In genomic region chr11:74929431-74930363, GRCh38 we compare ENCODE assay signal across 8 cellular contexts. TPM values are rescaled to one million over a fixed set of nuclear protein-coding genes. Genes with fewer than 3 reads are reported as not detected.
A peak's percentile ranks its signal among the peaks of the same experiment; 100 is the strongest.
DNase-seq lines count a peak whose midpoint lies in the region; ATAC-seq and TF ChIP-seq lines count a peak whose summit lies in the region.

No MANE protein-coding gene starts in this region.

- no peaks in the 10 kb centered on the region for H4K20me1 ChIP-seq in OCI-LY3 (ENCODE audit: insufficient read depth, low read length)

- H3K27me3 Mint-ChIP-seq in natural killer cell treated with Interleukin-12 subunit alpha and Interleukin-12 subunit beta and Interleukin-15 and Interleukin-18, amount 100 ng/mL, for 72 hours: no peaks in the 10 kb centered on the region
- H3K27me3 Mint-ChIP-seq in stimulated activated naive CD8-positive, alpha-beta T cell treated with anti-CD3 and anti-CD28 coated beads, Interleukin-15, amount 100 ng/mL, for 72 hours: no peaks in the 10 kb centered on the region

- TF ChIP-seq CTCF in OCI-LY3 (IDR thresholded peaks at IDR 0.05; ENCODE audit: low read depth, low read length) (peak; percentile 99), esophagus squamous epithelium (IDR thresholded peaks at IDR 0.05) (peak; percentile 59 to 88 (median 82))

- H3K27ac ChIP-seq in OCI-LY3 (ENCODE audit: low read length): no peak overlapping the region
- H3K27ac ChIP-seq in esophagus squamous epithelium: no peak overlapping the region

- TF ChIP-seq POLR2A in esophagus squamous epithelium (IDR thresholded peaks at IDR 0.05): no peak

- no peak overlapping the region for H3K27ac Mint-ChIP-seq in natural killer cell treated with Interleukin-12 subunit alpha and Interleukin-12 subunit beta and Interleukin-15 and Interleukin-18, amount 100 ng/mL, for 72 hours
- H3K27ac Mint-ChIP-seq in stimulated activated naive CD8-positive, alpha-beta T cell treated with anti-CD3 and anti-CD28 coated beads, Interleukin-15, amount 100 ng/mL, for 72 hours: no peak overlapping the region

- H3K4me2 ChIP-seq in OCI-LY3 (ENCODE audit: low read length): no peak overlapping the region

- no peaks in the 10 kb centered on the region for H3K79me2 ChIP-seq in OCI-LY3 (ENCODE audit: low read length)

- no peaks in the 10 kb centered on the region for H3K9me3 Mint-ChIP-seq in natural killer cell treated with Interleukin-12 subunit alpha and Interleukin-12 subunit beta and Interleukin-15 and Interleukin-18, amount 100 ng/mL, for 72 hours
- no peaks in the 10 kb centered on the region for H3K9me3 Mint-ChIP-seq in stimulated activated naive CD8-positive, alpha-beta T cell treated with anti-CD3 and anti-CD28 coated beads, Interleukin-15, amount 100 ng/mL, for 72 hours

- H2AFZ ChIP-seq in OCI-LY3 (ENCODE audit: low read depth, low read length): no peak overlapping the region

- no peak overlapping the region for H3K4me3 Mint-ChIP-seq in natural killer cell treated with Interleukin-12 subunit alpha and Interleukin-12 subunit beta and Interleukin-15 and Interleukin-18, amount 100 ng/mL, for 72 hours
- H3K4me3 Mint-ChIP-seq in stimulated activated naive CD8-positive, alpha-beta T cell treated with anti-CD3 and anti-CD28 coated beads, Interleukin-15, amount 100 ng/mL, for 72 hours: no peak overlapping the region

- H3K9ac ChIP-seq in OCI-LY3 (ENCODE audit: low read length): no peak overlapping the region

- H3K27me3 ChIP-seq in OCI-LY3 (ENCODE audit: low read depth, low read length): no peaks in the 10 kb centered on the region
- H3K27me3 ChIP-seq in esophagus squamous epithelium: no peaks in the 10 kb centered on the region

- H3K4me3 ChIP-seq in OCI-LY3 (ENCODE audit: low read length): no peak overlapping the region
- H3K4me3 ChIP-seq in esophagus squamous epithelium: no peak overlapping the region

- WGBS in esophagus squamous epithelium, 2 donors: 52 to 55% methylated on average over 8 of the region's 8 CpGs

- H3K36me3 ChIP-seq in OCI-LY3 (replicated peaks; ENCODE audit: low read depth, low read length) (peaks cover 12% of the 10 kb centered on the region), esophagus squamous epithelium (peaks cover 0 to 90% (median 0%) of the 10 kb centered on the region in 3 donors)

- intact Hi-C loops in esophagus squamous epithelium (cut with DNase I): loop anchor here (5.0 to 10.0 kb wide), 3 partner anchors 103 to 315 kb away; partner anchors contain the start of gene TPBGL

- DNase-seq in AG08395 (ENCODE audit: low spot score) (peak; percentile 77), KG1 (lab: John Stamatoyannopoulos, UW) (peak; percentile 81), activated T-cell treated with anti-CD3 and anti-CD28 coated beads for 4 hours (peak; percentile 66), esophagus squamous epithelium (lab: John Stamatoyannopoulos, UW) (peak; percentile 25)
- DNase-seq in natural killer cell treated with Interleukin-12 subunit alpha and Interleukin-12 subunit beta and Interleukin-15 and Interleukin-18, amount 100 ng/mL, for 72 hours (ENCODE audit: low spot score): peak; percentile 81
- DNase-seq in stimulated activated naive CD8-positive, alpha-beta T cell treated with anti-CD3 and anti-CD28 coated beads, Interleukin-15, amount 100 ng/mL, for 72 hours: peak; percentile 62

- no peaks in the 10 kb centered on the region for H3K4me1 ChIP-seq in OCI-LY3 (ENCODE audit: low read length)
- H3K4me1 ChIP-seq in esophagus squamous epithelium: no peaks in the 10 kb centered on the region

- peaks cover 26 to 45% of the 10 kb centered on the region in 2 donors for H3K4me1 Mint-ChIP-seq in natural killer cell treated with Interleukin-12 subunit alpha and Interleukin-12 subunit beta and Interleukin-15 and Interleukin-18, amount 100 ng/mL, for 72 hours (ENCODE audit: low read depth in 2 of 2)
- peaks cover 16% of the 10 kb centered on the region for H3K4me1 Mint-ChIP-seq in stimulated activated naive CD8-positive, alpha-beta T cell treated with anti-CD3 and anti-CD28 coated beads, Interleukin-15, amount 100 ng/mL, for 72 hours

- H3K9me3 ChIP-seq in OCI-LY3 (ENCODE audit: insufficient read depth, low read length) (no peaks in the 10 kb centered on the region), esophagus squamous epithelium (no peaks in the 10 kb centered on the region)

- H3K36me3 Mint-ChIP-seq in natural killer cell treated with Interleukin-12 subunit alpha and Interleukin-12 subunit beta and Interleukin-15 and Interleukin-18, amount 100 ng/mL, for 72 hours: peaks cover 4% of the 10 kb centered on the region

- ATAC-seq in GM18873 (IDR thresholded peaks at IDR 0.05; ENCODE audit: low FRiP score, unreplicated experiment): peak; percentile 55
- peak; percentile 48 to 67 for ATAC-seq in natural killer cell treated with Interleukin-12 subunit alpha and Interleukin-12 subunit beta and Interleukin-15 and Interleukin-18, amount 100 ng/mL, for 72 hours
- ATAC-seq in stimulated activated naive CD8-positive, alpha-beta T cell treated with anti-CD3 and anti-CD28 coated beads, Interleukin-15, amount 100 ng/mL, for 72 hours: peak; percentile 60

RNA-seq across cellular contexts. Expression of gene XRRA1, which starts 19.2 kb away (rescaled TPM):
- 10 to 100 TPM in 2 of 4 donors, 1 to 10 TPM in 1, under 1 TPM in 1; 0.45 to 19.5 (median 9.1) TPM for total RNA-seq in esophagus squamous epithelium
- 10 to 100 TPM; 12.2 to 31.2 TPM for total RNA-seq in natural killer cell treated with Interleukin-12 subunit alpha and Interleukin-12 subunit beta and Interleukin-15 and Interleukin-18, amount 100 ng/mL, for 72 hours

RNA-seq across cellular contexts. Expression of gene SPCS2, which starts 19.4 kb away (rescaled TPM):
- total RNA-seq in esophagus squamous epithelium: 10 to 100 TPM; 40.7 to 62.8 (median 53.6) TPM
- total RNA-seq in natural killer cell treated with Interleukin-12 subunit alpha and Interleukin-12 subunit beta and Interleukin-15 and Interleukin-18, amount 100 ng/mL, for 72 hours: 100 to 1,000 TPM; 110 to 168 TPM

RNA-seq across cellular contexts. Expression of gene NEU3, which starts 59.0 kb away (rescaled TPM):
- total RNA-seq in esophagus squamous epithelium: 1 to 10 TPM in 3 of 4 donors, under 1 TPM in 1; 0.99 to 5.5 (median 4.2) TPM
- total RNA-seq in natural killer cell treated with Interleukin-12 subunit alpha and Interleukin-12 subunit beta and Interleukin-15 and Interleukin-18, amount 100 ng/mL, for 72 hours: 10 to 100 TPM; 17.8 to 35.0 TPM

Comparison
In these comparisons a context has a peak if more than half of its experiments do, and no peak if none do; other contexts are left out.
1. DNase-seq: peak in every context shown above with its lines; median percentile 81 in KG1; 81 in natural killer cell treated with Interleukin-12 subunit alpha and Interleukin-12 subunit beta and Interleukin-15 and Interleukin-18, amount 100 ng/mL, for 72 hours; 77 in AG08395; 66 in activated T-cell treated with anti-CD3 and anti-CD28 coated beads for 4 hours; 62 in stimulated activated naive CD8-positive, alpha-beta T cell treated with anti-CD3 and anti-CD28 coated beads, Interleukin-15, amount 100 ng/mL, for 72 hours; 25 in esophagus squamous epithelium.